18 cellular contexts compared by ENCODE assay signal in genomic region chr2:22737144-22737543, GRCh38.
DNase-seq lines count a peak whose midpoint lies in the region; ATAC-seq and TF ChIP-seq lines count a peak whose summit lies in the region.
"Had no signal": no experiment of that assay in that cellular context is flagged by ENCODE, and none has a peak within 500 bp of the region (broad histone marks: within the 10 kb centered on the region; RNA-seq: fewer than 3 reads in every experiment).

No MANE protein-coding gene starts in this region.

- TF ChIP-seq CTCF in DND-41 (IDR thresholded peaks at IDR 0.05; ENCODE audit: borderline replicate concordance, extremely low read depth, low read length, poor library complexity, severe bottlenecking) (peak; percentile 23), WTC11 (IDR thresholded peaks at IDR 0.05) (no peak), neural crest cell (conservative IDR thresholded peaks at IDR 0.05) (peak; percentile 45)

- H3K4me3 ChIP-seq in DND-41 (ENCODE audit: low read depth in 1 of 2, low read length in 2 of 2) (no peak overlapping the region), Karpas-422 (ENCODE audit: low read length) (no peak overlapping the region)
- H3K4me3 ChIP-seq: ovary had no signal

- H3K79me2 ChIP-seq in DND-41 (ENCODE audit: insufficient read depth, low read length): no peaks in the 10 kb centered on the region
- no peaks in the 10 kb centered on the region for H3K79me2 ChIP-seq in Karpas-422 (ENCODE audit: low read length)

- H3K27me3 ChIP-seq in DND-41 (ENCODE audit: insufficient read depth, low read length, poor library complexity) (no peaks in the 10 kb centered on the region), Karpas-422 (ENCODE audit: low read length) (no peaks in the 10 kb centered on the region)
- H3K27me3 ChIP-seq: ovary had no signal

- no peak overlapping the region for H3K4me2 ChIP-seq in DND-41 (ENCODE audit: insufficient read depth, low read length)
- H3K4me2 ChIP-seq in Karpas-422 (ENCODE audit: low read depth, low read length, poor library complexity, severe bottlenecking): no peak overlapping the region

- ATAC-seq in DND-41 (ENCODE audit: insufficient read depth, low read depth) (no peak), WTC11 (peak; percentile 55), HG02571 (IDR thresholded peaks at IDR 0.05; ENCODE audit: unreplicated experiment) (no peak)
- no peak for ATAC-seq in stimulated activated naive CD8-positive, alpha-beta T cell treated with anti-CD3 and anti-CD28 coated beads, Interleukin-15, Interleukin-2, amounts not matched to agents 100 U/mL and 50 U/mL, for 24 hours
- ATAC-seq: activated T-helper 17 cell treated with anti-CD3 and anti-CD28 coated beads, Interleukin-2, amount 50 U/mL, for 72 hours; HCT116 had no signal

- H3K4me1 ChIP-seq in DND-41 (ENCODE audit: insufficient read depth, low read length) (no peaks in the 10 kb centered on the region), Karpas-422 (ENCODE audit: low read length) (peaks cover 5% of the 10 kb centered on the region; the same call in 1 of the 2 replicates)

- H3K27ac Mint-ChIP-seq in WTC11 (no peak overlapping the region), neural crest cell (ENCODE audit: unreplicated experiment) (no peak overlapping the region)
- H3K27ac Mint-ChIP-seq: activated T-helper 17 cell treated with anti-CD3 and anti-CD28 coated beads, Interleukin-2, amount 50 U/mL, for 72 hours; B cell; T-helper 1 cell treated with Interleukin-12 subunit alpha and Interleukin-12 subunit beta and Interleukin-4 antibody, amounts not matched to agents 30 μg/mL and 1 μg/mL, for 36 hours had no signal

- H4K20me1 ChIP-seq in DND-41 (ENCODE audit: insufficient read depth, low read length) (no peaks in the 10 kb centered on the region), Karpas-422 (ENCODE audit: insufficient read depth, low read depth, low read length) (no peaks in the 10 kb centered on the region)

- H3K9me3 Mint-ChIP-seq in WTC11 (peaks cover 12% of the 10 kb centered on the region), neural crest cell (peaks cover 2% of the 10 kb centered on the region)
- H3K9me3 Mint-ChIP-seq: T-helper 1 cell treated with Interleukin-12 subunit alpha and Interleukin-12 subunit beta and Interleukin-4 antibody, amounts not matched to agents 30 μg/mL and 1 μg/mL, for 36 hours had no signal

- no peak overlapping the region for H2AFZ ChIP-seq in DND-41 (ENCODE audit: low read depth, low read length)
- H2AFZ ChIP-seq in Karpas-422 (ENCODE audit: low read length): no peak overlapping the region

- H3K36me3 ChIP-seq in DND-41 (ENCODE audit: insufficient read depth, low read length) (no peaks in the 10 kb centered on the region), Karpas-422 (ENCODE audit: insufficient read depth, low read length) (no peaks in the 10 kb centered on the region)
- H3K36me3 ChIP-seq: ovary had no signal

- H3K36me3 Mint-ChIP-seq in WTC11 (peaks cover 2% of the 10 kb centered on the region; the same call in 1 of the 2 replicates), neural crest cell (ENCODE audit: low read depth) (peaks cover 2% of the 10 kb centered on the region)

- H3K4me3 Mint-ChIP-seq in WTC11: no peak overlapping the region
- H3K4me3 Mint-ChIP-seq in neural crest cell: no peak overlapping the region
- H3K4me3 Mint-ChIP-seq: activated T-helper 17 cell treated with anti-CD3 and anti-CD28 coated beads, Interleukin-2, amount 50 U/mL, for 72 hours; B cell; T-helper 1 cell treated with Interleukin-12 subunit alpha and Interleukin-12 subunit beta and Interleukin-4 antibody, amounts not matched to agents 30 μg/mL and 1 μg/mL, for 36 hours had no signal

- POLR2A ChIA-PET in WTC11 (lab: Charles Lee): no interaction called here

- CTCF ChIA-PET in WTC11 (lab: Charles Lee): interaction anchor here (1.1 kb wide), 1 partner anchor 42 kb away, joined by 3 read pairs; no protein-coding TSS in a partner anchor

- H3K27ac ChIP-seq in DND-41 (ENCODE audit: low read length) (no peak overlapping the region), Karpas-422 (ENCODE audit: low read length) (no peak overlapping the region)
- H3K27ac ChIP-seq: ovary had no signal

- H3K9ac ChIP-seq in DND-41 (ENCODE audit: low read depth, low read length) (no peak overlapping the region), Karpas-422 (ENCODE audit: low read length) (no peak overlapping the region)

- no peaks in the 10 kb centered on the region for H3K4me1 Mint-ChIP-seq in WTC11
- H3K4me1 Mint-ChIP-seq in neural crest cell: no peaks in the 10 kb centered on the region
- H3K4me1 Mint-ChIP-seq: activated T-helper 17 cell treated with anti-CD3 and anti-CD28 coated beads, Interleukin-2, amount 50 U/mL, for 72 hours; B cell had no signal

- H3K9me2 ChIP-seq in Karpas-422 (replicated peaks; ENCODE audit: insufficient read depth, low read length): no peaks in the 10 kb centered on the region

- H3K9me3 ChIP-seq in DND-41 (ENCODE audit: insufficient read depth, low read length, severe bottlenecking) (no peaks in the 10 kb centered on the region), Karpas-422 (ENCODE audit: low read length) (no peaks in the 10 kb centered on the region)
- H3K9me3 ChIP-seq: ovary had no signal

- DNase-seq in DND-41 (no peak), Karpas-422 (peak; percentile 77), WTC11 (ENCODE audit: low spot score) (no peak), neural crest cell (ENCODE audit: low read depth, low spot score) (no peak), hepatic stellate cell (ENCODE audit: low spot score) (no peak)
- DNase-seq in stimulated activated naive CD8-positive, alpha-beta T cell treated with anti-CD3 and anti-CD28 coated beads, Interleukin-15, Interleukin-2, amounts not matched to agents 100 U/mL and 50 U/mL, for 24 hours: no peak
- DNase-seq: KBM-7; NCI-H1092 treated with DMSO at 0.1 percent for 48 hours; NCI-H2171; NCI-H774; ovary; stimulated activated CD4-positive, alpha-beta T cell treated with anti-CD3 and anti-CD28 coated beads, Interleukin-4, amount 100 ng/mL, for 4 hours; stimulated activated CD8-positive, alpha-beta memory T cell treated with anti-CD3 and anti-CD28 coated beads, Interleukin-4, amount 100 ng/mL, for 48 hours had no signal

- no peaks in the 10 kb centered on the region for H3K27me3 Mint-ChIP-seq in WTC11 (ENCODE audit: low read depth)
- H3K27me3 Mint-ChIP-seq in neural crest cell (ENCODE audit: low read depth): no peaks in the 10 kb centered on the region
- H3K27me3 Mint-ChIP-seq: activated T-helper 17 cell treated with anti-CD3 and anti-CD28 coated beads, Interleukin-2, amount 50 U/mL, for 72 hours; B cell had no signal

TF ChIP-seq in WTC11, 78 proteins besides CTCF, POLR2A, EP300 and RAD21 (continues in another document):
- no peak for TF ChIP-seq ETV6 (CRISPR knock-in tag; IDR thresholded peaks at IDR 0.05)
- no peak for TF ChIP-seq FOXJ3 (CRISPR knock-in tag; IDR thresholded peaks at IDR 0.05; ENCODE audit: borderline replicate concordance)
- TF ChIP-seq ZNF232 (CRISPR knock-in tag; IDR thresholded peaks at IDR 0.05): no peak
- TF ChIP-seq ZNF281 (CRISPR knock-in tag; IDR thresholded peaks at IDR 0.05): no peak
- TF ChIP-seq KAT7 (CRISPR knock-in tag; IDR thresholded peaks at IDR 0.05; ENCODE audit: borderline replicate concordance): no peak
- no peak for TF ChIP-seq EMX1 (CRISPR knock-in tag; IDR thresholded peaks at IDR 0.05)
- no peak for TF ChIP-seq ERG (CRISPR knock-in tag; IDR thresholded peaks at IDR 0.05)
